ENCODE assay signal across 1 cellular context in the genomic region with DNA sequence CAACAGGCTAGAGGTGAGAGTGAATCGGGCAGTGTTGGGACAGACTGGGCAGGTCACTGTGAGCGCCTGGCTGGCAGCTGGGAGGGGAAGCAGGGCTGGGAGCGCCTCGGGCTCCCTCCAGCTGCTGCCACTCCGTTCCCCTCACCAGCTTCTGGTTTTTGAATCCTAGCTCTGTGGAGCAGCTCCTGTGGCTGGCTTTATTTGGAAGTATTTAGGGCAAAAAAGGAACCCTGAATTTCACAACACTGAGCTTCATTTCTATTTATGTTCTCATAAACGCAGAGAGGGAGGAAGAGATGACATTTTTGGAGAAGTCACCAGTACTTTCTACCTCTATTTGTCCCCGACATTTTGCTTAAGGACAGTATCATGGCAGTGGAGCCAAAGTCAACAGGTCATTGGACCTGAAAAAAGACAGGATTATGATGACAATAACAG.
TF ChIP-seq lines count a peak whose summit lies in the region.

No MANE protein-coding gene starts in this region.

TF ChIP-seq in IMR-90, 13 proteins besides CTCF, POLR2A, EP300 and RAD21 (continued from another document):
- TF ChIP-seq, protein P1, sequence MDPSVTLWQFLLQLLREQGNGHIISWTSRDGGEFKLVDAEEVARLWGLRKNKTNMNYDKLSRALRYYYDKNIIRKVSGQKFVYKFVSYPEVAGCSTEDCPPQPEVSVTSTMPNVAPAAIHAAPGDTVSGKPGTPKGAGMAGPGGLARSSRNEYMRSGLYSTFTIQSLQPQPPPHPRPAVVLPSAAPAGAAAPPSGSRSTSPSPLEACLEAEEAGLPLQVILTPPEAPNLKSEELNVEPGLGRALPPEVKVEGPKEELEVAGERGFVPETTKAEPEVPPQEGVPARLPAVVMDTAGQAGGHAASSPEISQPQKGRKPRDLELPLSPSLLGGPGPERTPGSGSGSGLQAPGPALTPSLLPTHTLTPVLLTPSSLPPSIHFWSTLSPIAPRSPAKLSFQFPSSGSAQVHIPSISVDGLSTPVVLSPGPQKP (IDR thresholded peaks at IDR 0.05; ENCODE audit: borderline replicate concordance, low read depth, low read length), result no peak
- TF ChIP-seq BHLHE40 (IDR thresholded peaks at IDR 0.05; ENCODE audit: low read depth, low read length), result no peak
- TF ChIP-seq CEBPB (IDR thresholded peaks at IDR 0.05; ENCODE audit: low read depth, low read length), result no peak
